ENCODE assay signal across 27 cellular contexts in the genomic region with DNA sequence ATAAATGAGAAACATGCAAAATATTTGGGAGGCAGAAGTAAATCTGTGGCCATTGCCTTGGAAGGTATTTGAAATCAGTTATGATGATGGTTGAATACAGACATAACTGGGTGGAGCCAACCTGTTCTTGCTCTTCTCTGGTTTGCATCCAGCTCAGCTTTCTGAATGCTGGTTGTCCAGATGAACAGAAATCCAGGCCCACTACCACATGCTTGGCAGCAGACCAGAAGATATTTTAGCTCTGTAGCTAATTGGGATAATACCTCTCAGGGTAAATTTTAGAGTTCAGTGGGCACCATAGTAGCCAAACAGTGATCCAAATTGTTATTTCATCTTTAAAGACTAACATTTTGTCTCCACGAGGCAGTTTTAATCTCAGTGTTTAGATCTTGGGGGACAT.
DNase-seq lines count a peak whose midpoint lies in the region; FAIRE-seq and TF ChIP-seq lines count a peak whose summit lies in the region.
"Had no signal": no experiment of that assay in that cellular context is flagged by ENCODE, and none has a peak within 500 bp of the region (broad histone marks: within the 10 kb centered on the region; RNA-seq: fewer than 3 reads in every experiment).

No MANE protein-coding gene starts in this region.

- no peaks in the 10 kb centered on the region for H3K27me3 ChIP-seq in SJCRH30
- H3K27me3 ChIP-seq: BE2C, BLaER1 had no signal

- H3K36me3 ChIP-seq in SJCRH30 (no peaks in the 10 kb centered on the region), kidney (ENCODE audit: control insufficient read depth in 1 of 2, insufficient read depth in 2 of 2, low read length in 2 of 2) (no peaks in the 10 kb centered on the region)
- H3K36me3 ChIP-seq: BE2C, BLaER1 had no signal

- no peak for FAIRE-seq in kidney (lab: Jason Lieb, UNC)
- FAIRE-seq: A204.1, GM12878, GM12892, GM18507 had no signal

- peak overlapping the region; percentile 95 for H3K27ac ChIP-seq in SJCRH30
- H3K27ac ChIP-seq in kidney (ENCODE audit: low read depth in 2 of 2, low read length in 2 of 2): no peak overlapping the region
- H3K27ac ChIP-seq: BLaER1 had no signal

- no peak overlapping the region for H3K9ac ChIP-seq in kidney (ENCODE audit: low read length in 2 of 2)
- H3K9ac ChIP-seq: BLaER1 had no signal

- intact Hi-C loops in kidney (cut with DNase I): no loop called here

- H3K4me1 ChIP-seq in SJCRH30 (peaks cover 23% of the 10 kb centered on the region), kidney (ENCODE audit: control insufficient read depth in 1 of 2, insufficient read depth in 1 of 2, low read depth in 1 of 2, low read length in 2 of 2) (no peaks in the 10 kb centered on the region)
- H3K4me1 ChIP-seq: BE2C, BLaER1 had no signal

- H3K9me3 ChIP-seq in SJCRH30 (replicated peaks) (no peaks in the 10 kb centered on the region), kidney (ENCODE audit: control insufficient read depth in 1 of 2, low read length in 2 of 2) (no peaks in the 10 kb centered on the region)
- H3K9me3 ChIP-seq: BE2C, BLaER1 had no signal

- no peak for TF ChIP-seq CTCF in kidney (IDR thresholded peaks at IDR 0.05; ENCODE audit: borderline replicate concordance, extremely low read depth, insufficient read depth)

- peak; percentile 26 for DNase-seq in NCI-H2171 treated with DMSO at 0.1 percent for 48 hours (lab: John Stamatoyannopoulos, UW)
- no peak for DNase-seq in NCI-H2171 (lab: John Stamatoyannopoulos, UW)
- peak; percentile 23 for DNase-seq in NCI-H1105 (lab: John Stamatoyannopoulos, UW)
- DNase-seq in NCI-H1105 treated with DMSO at 0.1 percent for 48 hours (lab: John Stamatoyannopoulos, UW): peak; percentile 20
- DNase-seq in SJCRH30: peak; percentile 89 to 96
- DNase-seq in NCI-H446 (lab: John Stamatoyannopoulos, UW): no peak
- no peak for DNase-seq in kidney
- DNase-seq: 8988T; ACHN; BE2C; C1 segment of cervical spinal cord; CD4-positive, alpha-beta memory T cell; CD4-positive, CD25-positive, alpha-beta regulatory T cell; CD8-positive, alpha-beta memory T cell; COR-L47; DMS 273 treated with DMSO at 0.1 percent for 48 hours; DMS153; DMS53; DMS79; DND-41; EL; GDM1 had no signal

- no peak overlapping the region for H3K4me3 ChIP-seq in SJCRH30
- no peak overlapping the region for H3K4me3 ChIP-seq in kidney (ENCODE audit: low read length in 2 of 2)
- H3K4me3 ChIP-seq: BLaER1, GM12878 had no signal

Comparison
In these comparisons a context has a peak if more than half of its experiments do, and no peak if none do; other contexts are left out.
1. DNase-seq: peak in NCI-H2171 treated with DMSO at 0.1 percent for 48 hours (single experiment), NCI-H1105 (single experiment), NCI-H1105 treated with DMSO at 0.1 percent for 48 hours (single experiment) and SJCRH30 (2 of 2); none in NCI-H2171 (single experiment), NCI-H446 (0 of 2) and kidney (single experiment).